In genomic region chr10:97404044-97404443, GRCh38 we compare ENCODE assay signal across 25 cellular contexts. TPM values are rescaled to one million over a fixed set of nuclear protein-coding genes. Genes with fewer than 3 reads are reported as not detected.
DNase-seq lines count a peak whose midpoint lies in the region; ATAC-seq and TF ChIP-seq lines count a peak whose summit lies in the region.
"Had no signal": no experiment of that assay in that cellular context is flagged by ENCODE, and none has a peak within 500 bp of the region (broad histone marks: within the 10 kb centered on the region; RNA-seq: fewer than 3 reads in every experiment).

No MANE protein-coding gene starts in this region.

- H3K27ac Mint-ChIP-seq in CD14-positive monocyte (peak overlapping the region in 5 of 7 donors; percentile 5 to 98 (median 66)), memory B cell (peak overlapping the region; percentile 24)
- peak overlapping the region; percentile 0 for H3K27ac Mint-ChIP-seq in dendritic cell treated with granulocyte-macrophage colony-stimulating factor and Interleukin-4, amounts not matched to agents 40 ng/mL and 50 ng/mL, for 4 days
- no peak overlapping the region for H3K27ac Mint-ChIP-seq in activated T-cell treated with anti-CD3 and anti-CD28 coated beads, Interleukin-2, amount 50 U/mL, for 72 hours
- H3K27ac Mint-ChIP-seq in activated CD4-positive, alpha-beta memory T cell treated with anti-CD3 and anti-CD28 coated beads for 36 hours: no peak overlapping the region
- H3K27ac Mint-ChIP-seq in activated CD4-positive, alpha-beta T cell treated with anti-CD3 and anti-CD28 coated beads, Interleukin-2, amount 10 ng/mL, durations not matched to agents 24 days and 14 days: no peak overlapping the region
- H3K27ac Mint-ChIP-seq: B cell; CD4-positive, alpha-beta T cell; CD8-positive, alpha-beta T cell had no signal

- H3K36me3 Mint-ChIP-seq in CD14-positive monocyte (peaks cover 0 to 11% of the 10 kb centered on the region in 2 donors), memory B cell (no peaks in the 10 kb centered on the region)
- peaks cover 5% of the 10 kb centered on the region for H3K36me3 Mint-ChIP-seq in dendritic cell treated with granulocyte-macrophage colony-stimulating factor and Interleukin-4, amounts not matched to agents 40 ng/mL and 50 ng/mL, for 4 days (ENCODE audit: low read depth)
- no peaks in the 10 kb centered on the region for H3K36me3 Mint-ChIP-seq in activated T-cell treated with anti-CD3 and anti-CD28 coated beads, Interleukin-2, amount 50 U/mL, for 72 hours (ENCODE audit: insufficient read depth in 2 of 2)
- H3K36me3 Mint-ChIP-seq in activated CD4-positive, alpha-beta memory T cell treated with anti-CD3 and anti-CD28 coated beads for 36 hours: no peaks in the 10 kb centered on the region
- H3K36me3 Mint-ChIP-seq in activated CD4-positive, alpha-beta T cell treated with anti-CD3 and anti-CD28 coated beads, Interleukin-2, amount 10 ng/mL, durations not matched to agents 24 days and 14 days (ENCODE audit: low read depth): peaks cover 5% of the 10 kb centered on the region

- no peak for TF ChIP-seq CTCF in CD14-positive monocyte (IDR thresholded peaks at IDR 0.05)
- no peak for TF ChIP-seq CTCF in HEK293 (tag by site-specific recombination; IDR thresholded peaks at IDR 0.05)

- POLR2A ChIA-PET in HEK293 (lab: Yijun Ruan, JAX): interaction anchor here (0.7 kb wide), 1 partner anchor 23 kb away, joined by 3 read pairs; no protein-coding TSS in a partner anchor
- POLR2A ChIA-PET in activated CD4-positive, alpha-beta memory T cell treated with anti-CD3 and anti-CD28 coated beads for 36 hours (lab: Charles Lee): no interaction called here

- H3K4me1 Mint-ChIP-seq in CD14-positive monocyte: peaks cover 63% of the 10 kb centered on the region
- H3K4me1 Mint-ChIP-seq in dendritic cell treated with granulocyte-macrophage colony-stimulating factor and Interleukin-4, amounts not matched to agents 40 ng/mL and 50 ng/mL, for 4 days (ENCODE audit: low read depth): peaks cover 55% of the 10 kb centered on the region
- H3K4me1 Mint-ChIP-seq in memory B cell: peaks cover 11% of the 10 kb centered on the region
- H3K4me1 Mint-ChIP-seq in activated T-cell treated with anti-CD3 and anti-CD28 coated beads, Interleukin-2, amount 50 U/mL, for 72 hours (ENCODE audit: low read depth): peaks cover 29% of the 10 kb centered on the region
- peaks cover 16% of the 10 kb centered on the region for H3K4me1 Mint-ChIP-seq in activated CD4-positive, alpha-beta memory T cell treated with anti-CD3 and anti-CD28 coated beads for 36 hours (ENCODE audit: low read depth)
- peaks cover 24% of the 10 kb centered on the region for H3K4me1 Mint-ChIP-seq in activated CD4-positive, alpha-beta T cell treated with anti-CD3 and anti-CD28 coated beads, Interleukin-2, amount 10 ng/mL, durations not matched to agents 24 days and 14 days

- H3K4me3 Mint-ChIP-seq in CD14-positive monocyte: no peak overlapping the region
- H3K4me3 Mint-ChIP-seq in dendritic cell treated with granulocyte-macrophage colony-stimulating factor and Interleukin-4, amounts not matched to agents 40 ng/mL and 50 ng/mL, for 4 days: no peak overlapping the region
- H3K4me3 Mint-ChIP-seq in memory B cell: no peak overlapping the region
- H3K4me3 Mint-ChIP-seq in activated T-cell treated with anti-CD3 and anti-CD28 coated beads, Interleukin-2, amount 50 U/mL, for 72 hours: no peak overlapping the region
- no peak overlapping the region for H3K4me3 Mint-ChIP-seq in activated CD4-positive, alpha-beta memory T cell treated with anti-CD3 and anti-CD28 coated beads for 36 hours
- H3K4me3 Mint-ChIP-seq in activated CD4-positive, alpha-beta T cell treated with anti-CD3 and anti-CD28 coated beads, Interleukin-2, amount 10 ng/mL, durations not matched to agents 24 days and 14 days: no peak overlapping the region
- H3K4me3 Mint-ChIP-seq: B cell; CD4-positive, alpha-beta T cell; CD8-positive, alpha-beta T cell had no signal

- H3K27ac ChIP-seq in HEK293 (ENCODE audit: extremely low read depth, low read depth, low read length): no peak overlapping the region
- H3K27ac ChIP-seq: 22Rv1; A549; BLaER1 treated with 17β-estradiol and CSF1 and Interleukin-3, amounts not matched to agents 10 nM and 100 nM; C4-2B had no signal

- H3K36me3 ChIP-seq in HEK293 (ENCODE audit: control insufficient read depth in 2 of 2, insufficient read depth in 1 of 2, low read length in 2 of 2): peaks cover 0 to under 1% of the 10 kb centered on the region in 2 experiments; a peak in 1 of 3 replicates

- H3K9me3 ChIP-seq in HEK293 (ENCODE audit: control insufficient read depth, insufficient read depth, low read depth, low read length): no peaks in the 10 kb centered on the region
- H3K9me3 ChIP-seq: A549; BLaER1 treated with 17β-estradiol and CSF1 and Interleukin-3, amounts not matched to agents 10 nM and 100 nM; Caco-2 had no signal

- H3K4me1 ChIP-seq in HEK293 (ENCODE audit: control insufficient read depth, insufficient read depth, low read length): 0 out of 2 replicates have a peak, but pooled peaks cover 4% of the 10 kb centered on the region

- H3K27me3 Mint-ChIP-seq in CD14-positive monocyte (ENCODE audit: low read depth in 3 of 3): peaks cover 0 to 2% (median 0%) of the 10 kb centered on the region in 3 donors
- no peaks in the 10 kb centered on the region for H3K27me3 Mint-ChIP-seq in dendritic cell treated with granulocyte-macrophage colony-stimulating factor and Interleukin-4, amounts not matched to agents 40 ng/mL and 50 ng/mL, for 4 days
- no peaks in the 10 kb centered on the region for H3K27me3 Mint-ChIP-seq in memory B cell
- H3K27me3 Mint-ChIP-seq in activated T-cell treated with anti-CD3 and anti-CD28 coated beads, Interleukin-2, amount 50 U/mL, for 72 hours (ENCODE audit: low read depth): no peaks in the 10 kb centered on the region
- no peaks in the 10 kb centered on the region for H3K27me3 Mint-ChIP-seq in activated CD4-positive, alpha-beta memory T cell treated with anti-CD3 and anti-CD28 coated beads for 36 hours
- no peaks in the 10 kb centered on the region for H3K27me3 Mint-ChIP-seq in activated CD4-positive, alpha-beta T cell treated with anti-CD3 and anti-CD28 coated beads, Interleukin-2, amount 10 ng/mL, durations not matched to agents 24 days and 14 days
- H3K27me3 Mint-ChIP-seq: B cell; CD4-positive, alpha-beta T cell had no signal

- no peak overlapping the region for H3K4me3 ChIP-seq in HEK293 (ENCODE audit: low read depth, low read length)
- H3K4me3 ChIP-seq: A549; BLaER1 treated with 17β-estradiol and CSF1 and Interleukin-3, amounts not matched to agents 10 nM and 100 nM; GM12878 had no signal

- DNase-seq in CD14-positive monocyte (ENCODE audit: low spot score) (no peak), memory B cell (ENCODE audit: low spot score in 2 of 2) (no peak), DMS114 treated with DMSO at 0.1 percent for 48 hours (lab: John Stamatoyannopoulos, UW; ENCODE audit: unreplicated experiment) (no peak)
- no peak for DNase-seq in activated T-cell treated with anti-CD3 and anti-CD28 coated beads, Interleukin-2, amount 50 U/mL, for 72 hours
- DNase-seq in activated CD4-positive, alpha-beta memory T cell treated with anti-CD3 and anti-CD28 coated beads for 36 hours: no peak
- DNase-seq in activated CD4-positive, alpha-beta T cell treated with anti-CD3 and anti-CD28 coated beads, Interleukin-2, amount 10 ng/mL, durations not matched to agents 24 days and 14 days: no peak
- DNase-seq: AML-193; Caco-2; Calu3; CD4-positive, alpha-beta T cell; CD8-positive, alpha-beta T cell; DMS153; DMS53; DMS79; DND-41; EL; GDM1 had no signal

- CTCF ChIA-PET in HEK293 (lab: Yijun Ruan, JAX): no interaction called here
- CTCF ChIA-PET in activated CD4-positive, alpha-beta memory T cell treated with anti-CD3 and anti-CD28 coated beads for 36 hours (lab: Charles Lee): interaction anchor here (0.7 to 16.2 kb wide), 4 partner anchors 10 to 40 kb away, joined by 3 to 194 read pairs (median 10); partner anchors contain the start of gene PGAM1

- intact Hi-C loops in CD14-positive monocyte (cut with micrococcal nuclease): loop anchor here (5.0 kb wide), 2 partner anchors 37 to 93 kb away; partner anchors contain the start of genes MMS19 (in 1 of the 2) and UBTD1 (in 1 of the 2)
- intact Hi-C loops in dendritic cell treated with granulocyte-macrophage colony-stimulating factor and Interleukin-4, amounts not matched to agents 40 ng/mL and 50 ng/mL, for 4 days (cut with micrococcal nuclease): loop anchor here (10.0 kb wide), 2 partner anchors 69 to 91 kb away; partner anchors contain the start of genes FRAT2, MMS19 and UBTD1
- intact Hi-C loops in activated CD4-positive, alpha-beta memory T cell treated with anti-CD3 and anti-CD28 coated beads for 36 hours (cut with micrococcal nuclease): loop anchor here (5.0 kb wide), 2 partner anchors 72 to 817 kb away; partner anchors contain the start of genes FRAT2 and TM9SF3
- intact Hi-C loops in activated CD4-positive, alpha-beta T cell treated with anti-CD3 and anti-CD28 coated beads, Interleukin-2, amount 10 ng/mL, durations not matched to agents 24 days and 14 days (cut with micrococcal nuclease): loop anchor here (5.0 kb wide), 1 partner anchor 112 kb away; the partner anchor contains the start of gene ARHGAP19

- H3K9me3 Mint-ChIP-seq in CD14-positive monocyte (no peaks in the 10 kb centered on the region), memory B cell (no peaks in the 10 kb centered on the region)
- no peaks in the 10 kb centered on the region for H3K9me3 Mint-ChIP-seq in dendritic cell treated with granulocyte-macrophage colony-stimulating factor and Interleukin-4, amounts not matched to agents 40 ng/mL and 50 ng/mL, for 4 days
- H3K9me3 Mint-ChIP-seq in activated T-cell treated with anti-CD3 and anti-CD28 coated beads, Interleukin-2, amount 50 U/mL, for 72 hours: no peaks in the 10 kb centered on the region
- no peaks in the 10 kb centered on the region for H3K9me3 Mint-ChIP-seq in activated CD4-positive, alpha-beta memory T cell treated with anti-CD3 and anti-CD28 coated beads for 36 hours
- H3K9me3 Mint-ChIP-seq in activated CD4-positive, alpha-beta T cell treated with anti-CD3 and anti-CD28 coated beads, Interleukin-2, amount 10 ng/mL, durations not matched to agents 24 days and 14 days: no peaks in the 10 kb centered on the region
- H3K9me3 Mint-ChIP-seq: CD4-positive, alpha-beta T cell; CD8-positive, alpha-beta T cell had no signal

- no peak for ATAC-seq in memory B cell (ENCODE audit: low read depth)
- ATAC-seq in activated T-cell treated with anti-CD3 and anti-CD28 coated beads, Interleukin-2, amount 50 U/mL, for 72 hours (replicated peaks in 1 of 2): no peak
- ATAC-seq: A549; CD8-positive, alpha-beta T cell; GM12878 had no signal

RNA-seq across cellular contexts. Expression of gene RRP12, which starts 2.9 kb away (rescaled TPM):
- 10 to 100 TPM; 31.0 to 44.3 TPM for polyA plus RNA-seq in CD14-positive monocyte
- 10 to 100 TPM; 27.8 to 33.5 TPM for total RNA-seq in activated T-cell treated with anti-CD3 and anti-CD28 coated beads, Interleukin-2, amount 50 U/mL, for 72 hours
- 10 to 100 TPM; 40.4 to 41.8 TPM for total RNA-seq in activated CD4-positive, alpha-beta memory T cell treated with anti-CD3 and anti-CD28 coated beads for 36 hours
- 99.4 and 106 TPM in 2 replicates for total RNA-seq in activated CD4-positive, alpha-beta T cell treated with anti-CD3 and anti-CD28 coated beads, Interleukin-2, amount 10 ng/mL, durations not matched to agents 24 days and 14 days

RNA-seq across cellular contexts. Expression of gene PGAM1, which starts 21.9 kb away (rescaled TPM):
- 100 to 1,000 TPM; 498 to 749 TPM for polyA plus RNA-seq in CD14-positive monocyte
- total RNA-seq in activated T-cell treated with anti-CD3 and anti-CD28 coated beads, Interleukin-2, amount 50 U/mL, for 72 hours: 100 to 1,000 TPM; 362 to 512 TPM
- total RNA-seq in activated CD4-positive, alpha-beta memory T cell treated with anti-CD3 and anti-CD28 coated beads for 36 hours: 1,000 to 10,000 TPM; 1,430 to 1,457 TPM
- 1,086 and 1,108 TPM in 2 replicates for total RNA-seq in activated CD4-positive, alpha-beta T cell treated with anti-CD3 and anti-CD28 coated beads, Interleukin-2, amount 10 ng/mL, durations not matched to agents 24 days and 14 days

RNA-seq across cellular contexts. Expression of gene EXOSC1, which starts 41.8 kb away (rescaled TPM):
- polyA plus RNA-seq in CD14-positive monocyte: 10 to 100 TPM; 55.8 to 60.6 TPM
- 10 to 100 TPM; 75.3 to 75.7 TPM for total RNA-seq in activated T-cell treated with anti-CD3 and anti-CD28 coated beads, Interleukin-2, amount 50 U/mL, for 72 hours
- 10 to 100 TPM; 69.0 to 75.1 TPM for total RNA-seq in activated CD4-positive, alpha-beta memory T cell treated with anti-CD3 and anti-CD28 coated beads for 36 hours
- total RNA-seq in activated CD4-positive, alpha-beta T cell treated with anti-CD3 and anti-CD28 coated beads, Interleukin-2, amount 10 ng/mL, durations not matched to agents 24 days and 14 days: 57.9 and 59.8 TPM in 2 replicates

RNA-seq across cellular contexts. Expression of gene ZDHHC16, which starts 41.9 kb away (rescaled TPM):
- 10 to 100 TPM; 24.1 to 26.4 TPM for polyA plus RNA-seq in CD14-positive monocyte
- 10 to 100 TPM; 35.5 to 37.8 TPM for total RNA-seq in activated T-cell treated with anti-CD3 and anti-CD28 coated beads, Interleukin-2, amount 50 U/mL, for 72 hours
- 10 to 100 TPM; 42.5 to 43.6 TPM for total RNA-seq in activated CD4-positive, alpha-beta memory T cell treated with anti-CD3 and anti-CD28 coated beads for 36 hours
- 42.9 and 43.1 TPM in 2 replicates for total RNA-seq in activated CD4-positive, alpha-beta T cell treated with anti-CD3 and anti-CD28 coated beads, Interleukin-2, amount 10 ng/mL, durations not matched to agents 24 days and 14 days

Comparison
In these comparisons a context has a peak if more than half of its experiments do, and no peak if none do; other contexts are left out.
1. H3K27ac Mint-ChIP-seq: peak in CD14-positive monocyte (5 of 7), dendritic cell treated with granulocyte-macrophage colony-stimulating factor and Interleukin-4, amounts not matched to agents 40 ng/mL and 50 ng/mL, for 4 days (single experiment) and memory B cell (single experiment); none in activated T-cell treated with anti-CD3 and anti-CD28 coated beads, Interleukin-2, amount 50 U/mL, for 72 hours (single experiment), activated CD4-positive, alpha-beta memory T cell treated with anti-CD3 and anti-CD28 coated beads for 36 hours (single experiment) and activated CD4-positive, alpha-beta T cell treated with anti-CD3 and anti-CD28 coated beads, Interleukin-2, amount 10 ng/mL, durations not matched to agents 24 days and 14 days (single experiment).